Comparison of ENCODE assay signal across 11 cellular contexts in genomic region chr6:136035378-136036070, GRCh38.
DNase-seq lines count a peak whose midpoint lies in the region; ATAC-seq, FAIRE-seq and TF ChIP-seq lines count a peak whose summit lies in the region.
"Had no signal": no experiment of that assay in that cellular context is flagged by ENCODE, and none has a peak within 500 bp of the region (broad histone marks: within the 10 kb centered on the region; RNA-seq: fewer than 3 reads in every experiment).

No MANE protein-coding gene starts in this region.

- no peaks in the 10 kb centered on the region for H3K79me2 ChIP-seq in HepG2 (ENCODE audit: insufficient read depth, low read length)

- no peak overlapping the region for H2AFZ ChIP-seq in HepG2 (ENCODE audit: low read length)

- TF ChIP-seq CTCF in liver (IDR thresholded peaks at IDR 0.05; ENCODE audit: low read depth, low read length, missing input control) (no peak), HepG2 (CRISPR knock-in tag; IDR thresholded peaks at IDR 0.05) (no peak), lung (IDR thresholded peaks at IDR 0.05; ENCODE audit: control extremely low read depth, extremely low read depth) (no peak), BE2C (IDR thresholded peaks at IDR 0.05; ENCODE audit: low read depth, low read length) (no peak)

- FAIRE-seq in HepG2 (lab: Jason Lieb, UNC) (no peak), urothelium cell line (lab: Jason Lieb, UNC) (no peak)
- FAIRE-seq: GM18507, HTR-8/SVneo had no signal

- TF ChIP-seq POLR2A in HepG2 (IDR thresholded peaks at IDR 0.05; ENCODE audit: insufficient read depth in 1 of 2, low read depth in 2 of 2, low read length in 2 of 2): no peak

- no peaks in the 10 kb centered on the region for H3K36me3 ChIP-seq in liver (ENCODE audit: control insufficient read depth in 4 of 4, insufficient read depth in 3 of 4, low read depth in 1 of 4, low read length in 3 of 4)
- no peaks in the 10 kb centered on the region for H3K36me3 ChIP-seq in HepG2 (replicated peaks in 1 of 2; ENCODE audit: control insufficient read depth in 1 of 2, insufficient read depth in 2 of 2, low read length in 2 of 2)
- H3K36me3 ChIP-seq in lung (ENCODE audit: control insufficient read depth in 2 of 2, insufficient read depth in 2 of 2, low read length in 2 of 2): no peaks in the 10 kb centered on the region
- no peaks in the 10 kb centered on the region for H3K36me3 ChIP-seq in BE2C

- no peak for TF ChIP-seq EP300 in HepG2 (IDR thresholded peaks at IDR 0.05; ENCODE audit: low read depth in 2 of 2, low read length in 2 of 2)
- no peak for TF ChIP-seq EP300 in HepG2 (CRISPR knock-in tag; IDR thresholded peaks at IDR 0.05; ENCODE audit: borderline replicate concordance)

- H3K27ac ChIP-seq in liver (ENCODE audit: low read depth in 1 of 2, low read length in 2 of 2) (peak overlapping the region; percentile 9 to 16), HepG2 (ENCODE audit: extremely low read length, insufficient read depth, low read length) (no peak overlapping the region), lung (ENCODE audit: low read depth in 1 of 2, low read length in 1 of 2) (peak overlapping the region in 1 of 2 donors; percentile 86)

- no peak overlapping the region for H3K4me2 ChIP-seq in HepG2 (ENCODE audit: low read depth, low read length)

- POLR2A ChIA-PET in HepG2 (lab: Yijun Ruan, JAX): no interaction called here

- no TSS peak for BruUV-seq in HepG2 (replicated peaks; lab: Mats Ljungman, UMichigan)

- no peak for TF ChIP-seq RAD21 in liver (IDR thresholded peaks at IDR 0.05)
- no peak for TF ChIP-seq RAD21 in HepG2 (CRISPR knock-in tag; IDR thresholded peaks at IDR 0.05)

- no peak overlapping the region for H3K9ac ChIP-seq in liver (ENCODE audit: low read depth in 1 of 2, low read length in 2 of 2)
- no peak overlapping the region for H3K9ac ChIP-seq in HepG2 (ENCODE audit: insufficient read depth, low read depth, low read length)

- H3K27me3 ChIP-seq in liver (ENCODE audit: control insufficient read depth in 4 of 4, insufficient read depth in 4 of 4, low read length in 3 of 4) (no peaks in the 10 kb centered on the region), HepG2 (ENCODE audit: control insufficient read depth in 1 of 2, insufficient read depth in 2 of 2, low read length in 2 of 2) (peaks cover 0 to 5% of the 10 kb centered on the region in 2 experiments; a peak in 2 of 5 replicates), lung (ENCODE audit: control insufficient read depth, insufficient read depth) (no peaks in the 10 kb centered on the region), BE2C (no peaks in the 10 kb centered on the region)

- no peaks in the 10 kb centered on the region for H4K20me1 ChIP-seq in HepG2 (ENCODE audit: insufficient read depth, low read length)

- no peaks in the 10 kb centered on the region for H3K9me3 ChIP-seq in liver (ENCODE audit: control insufficient read depth in 4 of 4, low read length in 3 of 4)
- H3K9me3 ChIP-seq in HepG2 (ENCODE audit: low read length): no peaks in the 10 kb centered on the region
- no peaks in the 10 kb centered on the region for H3K9me3 ChIP-seq in lung (ENCODE audit: control insufficient read depth in 2 of 2, insufficient read depth in 1 of 2, low read length in 1 of 2)
- no peaks in the 10 kb centered on the region for H3K9me3 ChIP-seq in BE2C

- 69% methylated on average over 4 of the region's 4 CpGs for WGBS in liver
- WGBS in HepG2 (ENCODE audit: low lambda C conversion rate): 38% methylated on average over 4 of the region's 4 CpGs
- 12 to 22% methylated on average over 4 of the region's 4 CpGs for WGBS in lung, 2 donors

- H3K4me1 ChIP-seq in liver (ENCODE audit: control insufficient read depth in 4 of 4, insufficient read depth in 4 of 4, low read length in 3 of 4) (no peaks in the 10 kb centered on the region), HepG2 (ENCODE audit: insufficient read depth, low read length) (no peaks in the 10 kb centered on the region), lung (ENCODE audit: control insufficient read depth in 2 of 2, insufficient read depth in 2 of 2, low read length in 2 of 2) (peaks cover 10 to 12% of the 10 kb centered on the region in 2 donors), BE2C (no peaks in the 10 kb centered on the region)

- H3K4me3 ChIP-seq in liver (ENCODE audit: low read depth in 1 of 3, low read length in 3 of 3) (no peak overlapping the region), HepG2 (replicated peaks in 1 of 3; ENCODE audit: insufficient read depth in 1 of 3, low read depth in 2 of 3, low read length in 3 of 3) (no peak overlapping the region), lung (no peak overlapping the region), BE2C (ENCODE audit: low read depth, low read length) (no peak overlapping the region)

- in situ Hi-C loops in HepG2 (cut with HindIII; ENCODE audit: extremely low pct_ligation_motif_present, low pct_unique_long_range_greater_than_20kb): no loop called here

- CTCF ChIA-PET in HepG2 (lab: Yijun Ruan, JAX; ENCODE audit: low intra/inter-chr PET ratio, low total read pairs): no interaction called here

- intact Hi-C loops in HepG2 (cut with micrococcal nuclease; ENCODE audit: unreplicated experiment): no loop called here

- no peak for DNase-seq in HepG2 (ENCODE audit: low spot score)
- DNase-seq in dermis blood vessel endothelial cell: peak; percentile 93
- DNase-seq in lung (ENCODE audit: low spot score): no peak
- no peak for DNase-seq in BE2C
- DNase-seq in urothelium cell line (ENCODE audit: low spot score): no peak
- DNase-seq: NCI-H1694 treated with DMSO at 0.1 percent for 48 hours had no signal

- ATAC-seq in HepG2 (no peak), lung (ENCODE audit: insufficient read depth, low FRiP score) (peak; percentile 12), HG03571 (IDR thresholded peaks at IDR 0.05; ENCODE audit: unreplicated experiment) (no peak), GM18873 (IDR thresholded peaks at IDR 0.05; ENCODE audit: low FRiP score, unreplicated experiment) (no peak)

TF ChIP-seq in liver, 16 proteins besides CTCF, POLR2A, EP300 and RAD21:
- TF ChIP-seq HNF4A (conservative IDR thresholded peaks at IDR 0.05) (no peak), MAX (IDR thresholded peaks at IDR 0.05) (no peak), NR2F2 (IDR thresholded peaks at IDR 0.05) (peak; percentile 86)

TF ChIP-seq in HepG2, 621 proteins besides CTCF, POLR2A, EP300 and RAD21:
- TF ChIP-seq ZNF792 (CRISPR knock-in tag; IDR thresholded peaks at IDR 0.05): no peak
